8 cellular contexts compared by ENCODE assay signal in genomic region chr1:6423321-6423999, GRCh38. TPM values are rescaled to one million over a fixed set of nuclear protein-coding genes. Genes with fewer than 3 reads are reported as not detected.
DNase-seq lines count a peak whose midpoint lies in the region; ATAC-seq and TF ChIP-seq lines count a peak whose summit lies in the region.

No MANE protein-coding gene starts in this region.

- TF ChIP-seq POLR2A in IMR-90 (IDR thresholded peaks at IDR 0.05; ENCODE audit: low read depth, low read length) = no peak

- H3K79me1 ChIP-seq in IMR-90 (ENCODE audit: low read depth in 1 of 2, low read length in 2 of 2) = no peaks in the 10 kb centered on the region

- H4K8ac ChIP-seq in IMR-90 (ENCODE audit: low read depth in 2 of 2, low read length in 2 of 2) = no peak overlapping the region

- no peak overlapping the region for H2BK5ac ChIP-seq in IMR-90 (ENCODE audit: low read depth, low read length, poor library complexity, severe bottlenecking)

- no peaks in the 10 kb centered on the region for H3K79me2 ChIP-seq in SK-N-SH (ENCODE audit: insufficient read depth)

- H3K9me1 ChIP-seq in IMR-90 (ENCODE audit: insufficient read depth, low read length) = no peaks in the 10 kb centered on the region

- H3K4ac ChIP-seq in IMR-90 (ENCODE audit: low read depth, low read length) = no peak overlapping the region

- no peaks in the 10 kb centered on the region for H3K9me2 ChIP-seq in SK-N-SH

- CTCF ChIA-PET in IMR-90 (lab: Yijun Ruan, JAX) (interaction anchor here (1.5 kb wide), 1 partner anchor 9 kb away, joined by 7 read pairs; no protein-coding TSS in a partner anchor), SK-N-SH (lab: Yijun Ruan, JAX) (interaction anchor here (0.6 to 16.1 kb wide), 42 partner anchors 9 to 372 kb away, joined by 3 to 290 read pairs (median 4); no protein-coding TSS in a partner anchor)
- CTCF ChIA-PET in activated naive CD4-positive, alpha-beta T cell treated with anti-CD3 and anti-CD28 coated beads for 36 hours (lab: Charles Lee) = interaction anchor here (0.6 to 2.6 kb wide), 30 partner anchors 9 to 337 kb away, joined by 3 to 39 read pairs (median 3); partner anchors contain the start of gene PLEKHG5

- dilution Hi-C loops in IMR-90 (cut with HindIII; ENCODE audit: low sequenced_read_pairs, unreplicated experiment) = no loop called here

- H3K9me3 Mint-ChIP-seq in activated naive CD4-positive, alpha-beta T cell treated with anti-CD3 and anti-CD28 coated beads for 36 hours = no peaks in the 10 kb centered on the region

- H3F3A ChIP-seq in SK-N-SH (replicated peaks; ENCODE audit: insufficient read depth) = no peaks in the 10 kb centered on the region

- H2AFZ ChIP-seq in IMR-90 (replicated peaks; ENCODE audit: low read length, poor library complexity) (peak overlapping the region; percentile 52), SK-N-SH (ENCODE audit: low read depth) (no peak overlapping the region)

- no peak overlapping the region for H3K4me3 ChIP-seq in IMR-90 (ENCODE audit: insufficient read depth, low read depth, low read length)
- 0 out of 4 replicates have a peak overlapping the region, but pooled peaks of 1 of the 2 experiments have one; percentile 11 for H3K4me3 ChIP-seq in SK-N-SH (ENCODE audit: low read depth in 2 of 2, low read length in 1 of 2)
- peak overlapping the region; percentile 46 for H3K4me3 ChIP-seq in iPS-15b (ENCODE audit: low read depth, low read length)

- H3K27ac Mint-ChIP-seq in activated naive CD4-positive, alpha-beta T cell treated with anti-CD3 and anti-CD28 coated beads for 36 hours = no peak overlapping the region

- H3K4me2 ChIP-seq in IMR-90 (ENCODE audit: low read depth, low read length) (no peak overlapping the region), SK-N-SH (peak overlapping the region; percentile 45; the same call in 1 of the 2 replicates)

- TF ChIP-seq EP300 in SK-N-SH (IDR thresholded peaks at IDR 0.05; ENCODE audit: borderline replicate concordance in 1 of 2, low read depth in 1 of 2, low read length in 1 of 2) = no peak

- BruUV-seq in IMR-90 (replicated peaks; lab: Mats Ljungman, UMichigan) = no TSS peak

- POLR2A ChIA-PET in IMR-90 (lab: Charles Lee; ENCODE audit: unreplicated experiment) (no interaction called here), SK-N-SH (lab: Yijun Ruan, JAX) (no interaction called here)

- intact Hi-C loops in IMR-90 (cut with micrococcal nuclease) = no loop called here
- intact Hi-C loops in activated naive CD4-positive, alpha-beta T cell treated with anti-CD3 and anti-CD28 coated beads for 36 hours (cut with micrococcal nuclease) = loop anchor here (1.0 to 2.0 kb wide), 4 partner anchors 15 to 67 kb away; no protein-coding TSS in a partner anchor

- H4K20me1 ChIP-seq in IMR-90 (ENCODE audit: insufficient read depth, low read length) (peaks cover 11% of the 10 kb centered on the region; the same call in 1 of the 2 replicates), SK-N-SH (ENCODE audit: insufficient read depth) (no peaks in the 10 kb centered on the region)

- H3K14ac ChIP-seq in IMR-90 (replicated peaks; ENCODE audit: low read depth, low read length) = no peak overlapping the region

- no peak overlapping the region for H3K23ac ChIP-seq in IMR-90 (ENCODE audit: low read depth, low read length)

- H3K18ac ChIP-seq in IMR-90 (ENCODE audit: low read depth, low read length) = no peak overlapping the region

- H3K27ac ChIP-seq in IMR-90 (ENCODE audit: insufficient read depth, low read length) (no peak overlapping the region), SK-N-SH (ENCODE audit: low read depth in 2 of 2, low read length in 1 of 2) (no peak overlapping the region)

- H4K5ac ChIP-seq in IMR-90 (ENCODE audit: low read depth, low read length) = no peak overlapping the region

- H3K27me3 Mint-ChIP-seq in activated naive CD4-positive, alpha-beta T cell treated with anti-CD3 and anti-CD28 coated beads for 36 hours (ENCODE audit: low read depth) = peaks cover 39% of the 10 kb centered on the region

- no peak overlapping the region for H2BK120ac ChIP-seq in IMR-90 (ENCODE audit: low read depth, low read length)

- peaks cover 10% of the 10 kb centered on the region for H3K4me1 Mint-ChIP-seq in activated naive CD4-positive, alpha-beta T cell treated with anti-CD3 and anti-CD28 coated beads for 36 hours (ENCODE audit: low read depth)

- ATAC-seq in IMR-90 (ENCODE audit: low read depth) = 0 out of 2 replicates have a peak, but pooled peaks have one; percentile 12
- no peak for ATAC-seq in HG03460 (IDR thresholded peaks at IDR 0.05; ENCODE audit: unreplicated experiment)

- peak overlapping the region; percentile 37 for H2AK9ac ChIP-seq in IMR-90 (replicated peaks; ENCODE audit: low read depth, low read length, poor library complexity)

- no peak overlapping the region for H2AK5ac ChIP-seq in IMR-90 (ENCODE audit: low read depth, low read length)

- TF ChIP-seq RAD21 in IMR-90 (IDR thresholded peaks at IDR 0.05; ENCODE audit: low read length) = no peak
- TF ChIP-seq RAD21 in SK-N-SH (IDR thresholded peaks at IDR 0.05; ENCODE audit: low read length) = peak; percentile 42

- H3K36me3 Mint-ChIP-seq in activated naive CD4-positive, alpha-beta T cell treated with anti-CD3 and anti-CD28 coated beads for 36 hours (ENCODE audit: low read depth) = no peaks in the 10 kb centered on the region

- H3K9ac ChIP-seq in IMR-90 (ENCODE audit: low read depth, low read length) (no peak overlapping the region), SK-N-SH (no peak overlapping the region), iPS-15b (ENCODE audit: low read depth, low read length) (no peak overlapping the region)

- TF ChIP-seq CTCF in IMR-90 (conservative IDR thresholded peaks at IDR 0.05; ENCODE audit: low read depth, low read length) = peak; percentile 39
- TF ChIP-seq CTCF in SK-N-SH (IDR thresholded peaks at IDR 0.05) = peak; percentile 65

- in situ Hi-C loops in IMR-90 (cut with MboI; ENCODE audit: low sequenced_read_pairs) = no loop called here

- no peaks in the 10 kb centered on the region; the same call in 1 of the 2 replicates for H3K4me1 ChIP-seq in IMR-90 (ENCODE audit: control insufficient read depth, insufficient read depth, low read length)
- H3K4me1 ChIP-seq in SK-N-SH (ENCODE audit: control insufficient read depth in 1 of 2, insufficient read depth in 2 of 2, low read depth in 1 of 2, low read length in 1 of 2) = peaks cover 6 to 18% of the 10 kb centered on the region in 2 experiments; a peak in 1 of 4 replicates
- H3K4me1 ChIP-seq in iPS-15b (ENCODE audit: control insufficient read depth, insufficient read depth, low read length) = no peaks in the 10 kb centered on the region

- peaks cover 91% of the 10 kb centered on the region for H3K27me3 ChIP-seq in IMR-90 (ENCODE audit: control insufficient read depth, insufficient read depth, low read length)
- H3K27me3 ChIP-seq in SK-N-SH (ENCODE audit: insufficient read depth) = peaks cover 26% of the 10 kb centered on the region
- peaks cover 79% of the 10 kb centered on the region for H3K27me3 ChIP-seq in iPS-15b (ENCODE audit: control insufficient read depth, insufficient read depth, low read length)

- H2BK20ac ChIP-seq in IMR-90 (ENCODE audit: low read depth, low read length) = no peak overlapping the region

- H4K91ac ChIP-seq in IMR-90 (ENCODE audit: insufficient read depth, low read depth, low read length) = no peak overlapping the region

- 8% methylated on average over 11 of the region's 24 CpGs; no CpG with 5 or more reads in 1 of the 2 experiments for WGBS in IMR-90 (ENCODE audit: extremely low coverage in 2 of 2, insufficient read length in 1 of 2), 2 experiments
- WGBS in SK-N-SH (ENCODE audit: low lambda C conversion rate) = 0% methylated on average over 8 of the region's 24 CpGs

- peak; percentile 93 for DNase-seq in DMS79 treated with DMSO at 0.1 percent for 48 hours (lab: John Stamatoyannopoulos, UW)
- no peak for DNase-seq in IMR-90
- peak; percentile 81 for DNase-seq in SK-N-SH
- peak; percentile 87 for DNase-seq in activated naive CD4-positive, alpha-beta T cell treated with anti-CD3 and anti-CD28 coated beads for 36 hours
- DNase-seq in stimulated activated CD4-positive, alpha-beta T cell treated with anti-CD3 and anti-CD28 coated beads, Interleukin-2, amount 100 ng/mL, for 48 hours = peak; percentile 66 to 71
- DNase-seq in GF-D8 (lab: John Stamatoyannopoulos, UW) = no peak

- no peak overlapping the region for H2BK15ac ChIP-seq in IMR-90 (ENCODE audit: low read depth, low read length)

- H3K9me3 ChIP-seq in IMR-90 (ENCODE audit: control insufficient read depth, insufficient read depth, low read length) = no peaks in the 10 kb centered on the region
- no peaks in the 10 kb centered on the region for H3K9me3 ChIP-seq in SK-N-SH
- no peaks in the 10 kb centered on the region for H3K9me3 ChIP-seq in iPS-15b (ENCODE audit: control insufficient read depth, insufficient read depth, low read length)

- H3K56ac ChIP-seq in IMR-90 (ENCODE audit: extremely low read depth, insufficient read depth, low read length) = no peak overlapping the region

- no peaks in the 10 kb centered on the region for H3K36me3 ChIP-seq in IMR-90 (ENCODE audit: control insufficient read depth, insufficient read depth, low read length)
- H3K36me3 ChIP-seq in SK-N-SH (replicated peaks in 1 of 2; ENCODE audit: control insufficient read depth in 1 of 2, insufficient read depth in 2 of 2, low read length in 1 of 2) = no peaks in the 10 kb centered on the region
- no peaks in the 10 kb centered on the region for H3K36me3 ChIP-seq in iPS-15b (ENCODE audit: control insufficient read depth, insufficient read depth, low read length)

- H3K4me3 Mint-ChIP-seq in activated naive CD4-positive, alpha-beta T cell treated with anti-CD3 and anti-CD28 coated beads for 36 hours = peak overlapping the region; percentile 18

RNA-seq across cellular contexts. Expression of gene ESPN, which starts 1.1 kb away (rescaled TPM):
- under 0.01 TPM in 1 of 2 replicates, not detected in the other for total RNA-seq in IMR-90 (2012; rRNA removed)
- polyA plus RNA-seq in IMR-90 (2012; rRNA removed) (0.02 and 0.03 TPM in 2 replicates), SK-N-SH (2012; rRNA removed) (0.13 and 0.33 TPM in 2 replicates)
- polyA plus RNA-seq in IMR-90 (2012; cell fraction: cytosol; rRNA removed) = 0.02 and 0.07 TPM in 2 replicates
- polyA plus RNA-seq in IMR-90 (2012; cell fraction: nucleus; rRNA removed; ENCODE audit: low replicate concordance) = 0.10 and 0.15 TPM in 2 replicates
- 0.04 and 0.06 TPM in 2 replicates for polyA plus RNA-seq in SK-N-SH (2012; cell fraction: cytosol; rRNA removed)
- polyA plus RNA-seq in SK-N-SH (2012; cell fraction: nucleus; rRNA removed) = 0.38 and 0.50 TPM in 2 replicates
- total RNA-seq in activated naive CD4-positive, alpha-beta T cell treated with anti-CD3 and anti-CD28 coated beads for 36 hours = under 1 TPM; 0.50 to 0.79 TPM

RNA-seq across cellular contexts. Expression of gene HES2, which starts 3.7 kb away (rescaled TPM):
- not detected in 2 replicates for total RNA-seq in IMR-90 (2012; rRNA removed)
- polyA plus RNA-seq in IMR-90 (2012; rRNA removed) (not detected in 2 replicates), SK-N-SH (2012; rRNA removed) (0.03 TPM in 2 replicates)
- 0.01 TPM in 1 of 2 replicates, not detected in the other for polyA plus RNA-seq in IMR-90 (2012; cell fraction: cytosol; rRNA removed)
- polyA plus RNA-seq in IMR-90 (2012; cell fraction: nucleus; rRNA removed; ENCODE audit: low replicate concordance) = 0.03 and 0.08 TPM in 2 replicates
- polyA plus RNA-seq in SK-N-SH (2012; cell fraction: cytosol; rRNA removed) = 0.06 and 0.09 TPM in 2 replicates
- polyA plus RNA-seq in SK-N-SH (2012; cell fraction: nucleus; rRNA removed) = 0.10 and 0.11 TPM in 2 replicates
- total RNA-seq in activated naive CD4-positive, alpha-beta T cell treated with anti-CD3 and anti-CD28 coated beads for 36 hours = under 1 TPM; 0.14 to 0.74 TPM

RNA-seq across cellular contexts. Expression of gene ACOT7, which starts 29.9 kb away (rescaled TPM):
- 48.9 and 51.6 TPM in 2 replicates for total RNA-seq in IMR-90 (2012; rRNA removed)
- polyA plus RNA-seq in IMR-90 (2012; rRNA removed) (242 and 271 TPM in 2 replicates), SK-N-SH (2012; rRNA removed) (225 and 289 TPM in 2 replicates)
- 291 and 311 TPM in 2 replicates for polyA plus RNA-seq in IMR-90 (2012; cell fraction: cytosol; rRNA removed)
- polyA plus RNA-seq in IMR-90 (2012; cell fraction: nucleus; rRNA removed; ENCODE audit: low replicate concordance) = 66.2 and 158 TPM in 2 replicates
- polyA plus RNA-seq in SK-N-SH (2012; cell fraction: cytosol; rRNA removed) = 134 and 197 TPM in 2 replicates
- 168 and 199 TPM in 2 replicates for polyA plus RNA-seq in SK-N-SH (2012; cell fraction: nucleus; rRNA removed)
- 10 to 100 TPM; 74.2 to 77.6 TPM for total RNA-seq in activated naive CD4-positive, alpha-beta T cell treated with anti-CD3 and anti-CD28 coated beads for 36 hours

RNA-seq across cellular contexts. Expression of gene TNFRSF25, which starts 42.5 kb away (rescaled TPM):
- total RNA-seq in IMR-90 (2012; rRNA removed) = 0.83 and 1.3 TPM in 2 replicates
- polyA plus RNA-seq in IMR-90 (2012; rRNA removed) (11.2 and 14.5 TPM in 2 replicates), SK-N-SH (2012; rRNA removed) (20.8 TPM in 2 replicates)
- polyA plus RNA-seq in IMR-90 (2012; cell fraction: cytosol; rRNA removed) = 6.5 and 7.5 TPM in 2 replicates
- polyA plus RNA-seq in IMR-90 (2012; cell fraction: nucleus; rRNA removed; ENCODE audit: low replicate concordance) = 119 and 293 TPM in 2 replicates
- polyA plus RNA-seq in SK-N-SH (2012; cell fraction: cytosol; rRNA removed) = 2.6 and 5.2 TPM in 2 replicates
- polyA plus RNA-seq in SK-N-SH (2012; cell fraction: nucleus; rRNA removed) = 170 and 223 TPM in 2 replicates
- 10 to 100 TPM; 82.4 to 87.0 TPM for total RNA-seq in activated naive CD4-positive, alpha-beta T cell treated with anti-CD3 and anti-CD28 coated beads for 36 hours

Comparison
In these comparisons a context has a peak if more than half of its experiments do, and no peak if none do; other contexts are left out.
1. DNase-seq: peak in DMS79 treated with DMSO at 0.1 percent for 48 hours (single experiment), SK-N-SH (single experiment), activated naive CD4-positive, alpha-beta T cell treated with anti-CD3 and anti-CD28 coated beads for 36 hours (single experiment) and stimulated activated CD4-positive, alpha-beta T cell treated with anti-CD3 and anti-CD28 coated beads, Interleukin-2, amount 100 ng/mL, for 48 hours (2 of 2); none in IMR-90 (single experiment) and GF-D8 (single experiment).